In genomic region chr9:137579259-137579604, GRCh38 we compare ENCODE assay signal across 6 cellular contexts. TPM values are rescaled to one million over a fixed set of nuclear protein-coding genes. Genes with fewer than 3 reads are reported as not detected.
A peak's percentile ranks its signal among the peaks of the same experiment; 100 is the strongest.
DNase-seq lines count a peak whose midpoint lies in the region; ATAC-seq and TF ChIP-seq lines count a peak whose summit lies in the region.

No MANE protein-coding gene starts in this region.

- peak; percentile 34 for ATAC-seq in activated naive CD8-positive, alpha-beta T cell treated with anti-CD3 and anti-CD28 coated beads, Interleukin-2, amount 50 U/mL, for 24 hours
- ATAC-seq in esophagus mucosa (no peak), GM19023 (IDR thresholded peaks at IDR 0.05; ENCODE audit: unreplicated experiment) (no peak)

- H3K27me3 Mint-ChIP-seq in activated naive CD8-positive, alpha-beta T cell treated with anti-CD3 and anti-CD28 coated beads, Interleukin-2, amount 50 U/mL, for 24 hours, result no peaks in the 10 kb centered on the region

- no peak overlapping the region for H3K27ac ChIP-seq in DOHH2 (ENCODE audit: low read depth, low read length)

- H3F3A ChIP-seq in DOHH2 (ENCODE audit: control insufficient read depth, insufficient read depth), result peaks cover 20% of the 10 kb centered on the region

- H3K27ac Mint-ChIP-seq in activated naive CD8-positive, alpha-beta T cell treated with anti-CD3 and anti-CD28 coated beads, Interleukin-2, amount 50 U/mL, for 24 hours, result peak overlapping the region; percentile 60

- H3K36me3 Mint-ChIP-seq in activated naive CD8-positive, alpha-beta T cell treated with anti-CD3 and anti-CD28 coated beads, Interleukin-2, amount 50 U/mL, for 24 hours (ENCODE audit: low read depth), result peaks cover 24% of the 10 kb centered on the region

- H3K4me3 ChIP-seq in DOHH2 (ENCODE audit: low read length) (no peak overlapping the region), mucosa of stomach (ENCODE audit: low read length) (peak overlapping the region; percentile 80)

- no peak for TF ChIP-seq CTCF in DOHH2 (IDR thresholded peaks at IDR 0.05; ENCODE audit: low read depth, low read length, poor library complexity, severe bottlenecking)

- peak overlapping the region; percentile 98; the same call in 1 of the 2 replicates for H3K4me2 ChIP-seq in DOHH2 (ENCODE audit: low read length)

- H3K4me3 Mint-ChIP-seq in activated naive CD8-positive, alpha-beta T cell treated with anti-CD3 and anti-CD28 coated beads, Interleukin-2, amount 50 U/mL, for 24 hours, result peak overlapping the region; percentile 89

- no peaks in the 10 kb centered on the region for H4K20me1 ChIP-seq in DOHH2 (ENCODE audit: control insufficient read depth, insufficient read depth, low read depth, low read length)

- no peak for DNase-seq in activated naive CD8-positive, alpha-beta T cell treated with anti-CD3 and anti-CD28 coated beads, Interleukin-2, amount 50 U/mL, for 24 hours
- no peak for DNase-seq in NAMALWA (ENCODE audit: low spot score)

- H3K9me3 Mint-ChIP-seq in activated naive CD8-positive, alpha-beta T cell treated with anti-CD3 and anti-CD28 coated beads, Interleukin-2, amount 50 U/mL, for 24 hours, result no peaks in the 10 kb centered on the region

- H3K36me3 ChIP-seq in DOHH2 (ENCODE audit: control insufficient read depth, low read length), result peaks cover 78% of the 10 kb centered on the region
- H3K36me3 ChIP-seq in mucosa of stomach (ENCODE audit: control insufficient read depth, insufficient read depth, low read length), result no peaks in the 10 kb centered on the region

- peaks cover 38% of the 10 kb centered on the region for H3K4me1 ChIP-seq in DOHH2 (ENCODE audit: control insufficient read depth, low read length)
- peaks cover 17% of the 10 kb centered on the region for H3K4me1 ChIP-seq in mucosa of stomach (ENCODE audit: control insufficient read depth, insufficient read depth, low read length)

- H3K4me1 Mint-ChIP-seq in activated naive CD8-positive, alpha-beta T cell treated with anti-CD3 and anti-CD28 coated beads, Interleukin-2, amount 50 U/mL, for 24 hours, result peaks cover 37% of the 10 kb centered on the region

- H3K9me2 ChIP-seq in DOHH2 (replicated peaks; ENCODE audit: control insufficient read depth, low read length), result no peaks in the 10 kb centered on the region

- no peaks in the 10 kb centered on the region for H3K27me3 ChIP-seq in DOHH2 (ENCODE audit: control insufficient read depth, low read length)
- H3K27me3 ChIP-seq in mucosa of stomach (ENCODE audit: control insufficient read depth, insufficient read depth, low read length), result no peaks in the 10 kb centered on the region

- peaks cover 56% of the 10 kb centered on the region for H3K79me2 ChIP-seq in DOHH2 (ENCODE audit: control insufficient read depth, low read length)

- H3K9ac ChIP-seq in mucosa of stomach (ENCODE audit: low read length), result peak overlapping the region; percentile 65

- H3K9me3 ChIP-seq in DOHH2 (ENCODE audit: control insufficient read depth, insufficient read depth, low read length) (no peaks in the 10 kb centered on the region), mucosa of stomach (ENCODE audit: control insufficient read depth, low read length) (no peaks in the 10 kb centered on the region)

RNA-seq across cellular contexts. Expression of gene DPH7, which starts 0.5 kb away (rescaled TPM):
- 12.6 TPM for total RNA-seq in esophagus mucosa

RNA-seq across cellular contexts. Expression of gene ZMYND19, which starts 11.1 kb away (rescaled TPM):
- 21.5 TPM for total RNA-seq in esophagus mucosa

RNA-seq across cellular contexts. Expression of gene ARRDC1, which starts 26.3 kb away (rescaled TPM):
- 49.7 TPM for total RNA-seq in esophagus mucosa

RNA-seq across cellular contexts. Expression of gene MRPL41, which starts 27.6 kb away (rescaled TPM):
- 36.9 TPM for total RNA-seq in esophagus mucosa

RNA-seq across cellular contexts. Expression of gene PNPLA7, which starts 29.0 kb away (rescaled TPM):
- 1.0 TPM for total RNA-seq in esophagus mucosa
